16 cellular contexts compared by ENCODE assay signal in the genomic region with DNA sequence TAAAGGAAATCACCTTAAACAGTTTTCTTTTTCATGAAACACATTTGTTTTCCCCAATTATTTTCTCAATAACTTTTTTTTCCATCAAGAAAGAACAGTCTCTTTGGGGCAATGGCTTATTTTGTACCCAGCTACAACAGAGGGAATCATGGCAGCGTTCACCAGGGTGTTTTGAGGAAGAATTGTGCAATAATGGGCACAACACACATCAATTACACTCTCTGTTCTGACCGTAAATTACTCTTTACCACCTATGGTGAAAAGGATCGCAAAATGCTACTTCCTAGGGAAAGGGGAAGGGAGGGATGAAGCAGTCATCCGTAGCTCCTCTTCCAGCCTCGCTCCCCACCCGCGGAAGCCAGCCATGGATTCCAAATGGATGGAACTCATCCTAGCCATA.
"Had no signal": no experiment of that assay in that cellular context is flagged by ENCODE, and none has a peak within 500 bp of the region (broad histone marks: within the 10 kb centered on the region; RNA-seq: fewer than 3 reads in every experiment).

No MANE protein-coding gene starts in this region.

- H3K27ac ChIP-seq: lower lobe of right lung, sigmoid colon, stomach, testis, vagina had no signal

- H3K9me3 Mint-ChIP-seq: activated naive CD4-positive, alpha-beta T cell treated with anti-CD3 and anti-CD28 coated beads, Interleukin-2, amount 50 U/mL, for 72 hours; activated T-cell treated with anti-CD3 and anti-CD28 coated beads, Interleukin-2, amount 50 U/mL, for 24 hours; activated T-helper 17 cell treated with anti-CD3 and anti-CD28 coated beads, Interleukin-2, amount 50 U/mL, for 72 hours; naive B cell; stimulated activated memory B cell treated with anti-CD40 and anti-IgM and Interleukin-4, amounts not matched to agents 10 μg/mL and 1 μg/mL and 100 μg/mL, for 72 hours had no signal

- H3K27ac Mint-ChIP-seq: activated naive CD4-positive, alpha-beta T cell treated with anti-CD3 and anti-CD28 coated beads, Interleukin-2, amount 50 U/mL, for 72 hours; activated T-cell treated with anti-CD3 and anti-CD28 coated beads, Interleukin-2, amount 50 U/mL, for 24 hours; activated T-helper 17 cell treated with anti-CD3 and anti-CD28 coated beads, Interleukin-2, amount 50 U/mL, for 72 hours; stimulated activated memory B cell treated with anti-CD40 and anti-IgM and Interleukin-4, amounts not matched to agents 10 μg/mL and 1 μg/mL and 100 μg/mL, for 72 hours had no signal

- H3K4me3 ChIP-seq: lower lobe of right lung, sigmoid colon, smooth muscle cell, stomach, testis, vagina had no signal

- DNase-seq: activated T-cell treated with anti-CD3 and anti-CD28 coated beads, Interleukin-2, amount 50 U/mL, for 24 hours; effector CD4-positive, alpha-beta T cell; kidney; lower lobe of right lung; mesendoderm; naive B cell; sigmoid colon; stimulated activated CD4-positive, alpha-beta T cell treated with anti-CD3 and anti-CD28 coated beads, Interleukin-15, amount 100 ng/mL, for 24 hours; stomach; testis; trophoblast cell had no signal

- H3K9me3 ChIP-seq: lower lobe of right lung, sigmoid colon, stomach, testis, vagina had no signal

- H3K4me3 Mint-ChIP-seq: activated T-cell treated with anti-CD3 and anti-CD28 coated beads, Interleukin-2, amount 50 U/mL, for 24 hours; activated T-helper 17 cell treated with anti-CD3 and anti-CD28 coated beads, Interleukin-2, amount 50 U/mL, for 72 hours; naive B cell; stimulated activated memory B cell treated with anti-CD40 and anti-IgM and Interleukin-4, amounts not matched to agents 10 μg/mL and 1 μg/mL and 100 μg/mL, for 72 hours had no signal

- H3K4me1 ChIP-seq: lower lobe of right lung, stomach, testis, vagina had no signal

- H3K27me3 Mint-ChIP-seq: activated T-cell treated with anti-CD3 and anti-CD28 coated beads, Interleukin-2, amount 50 U/mL, for 24 hours; activated T-helper 17 cell treated with anti-CD3 and anti-CD28 coated beads, Interleukin-2, amount 50 U/mL, for 72 hours; naive B cell; stimulated activated memory B cell treated with anti-CD40 and anti-IgM and Interleukin-4, amounts not matched to agents 10 μg/mL and 1 μg/mL and 100 μg/mL, for 72 hours had no signal

- H3K4me1 Mint-ChIP-seq: activated T-helper 17 cell treated with anti-CD3 and anti-CD28 coated beads, Interleukin-2, amount 50 U/mL, for 72 hours; naive B cell; stimulated activated memory B cell treated with anti-CD40 and anti-IgM and Interleukin-4, amounts not matched to agents 10 μg/mL and 1 μg/mL and 100 μg/mL, for 72 hours had no signal

- H3K27me3 ChIP-seq: sigmoid colon, stomach, testis, vagina had no signal
